In genomic region chr14:77120771-77121743, GRCh38 we compare ENCODE assay signal across 8 cellular contexts. TPM values are rescaled to one million over a fixed set of nuclear protein-coding genes. Genes with fewer than 3 reads are reported as not detected.
DNase-seq lines count a peak whose midpoint lies in the region; ATAC-seq lines count a peak whose summit lies in the region.

No MANE protein-coding gene starts in this region.

- DNase-seq in NCI-H82 (lab: John Stamatoyannopoulos, UW) (peak; percentile 6), NCI-H82 treated with DMSO at 0.1 percent for 48 hours (lab: John Stamatoyannopoulos, UW; ENCODE audit: unreplicated experiment) (no peak), NCI-H2171 treated with DMSO at 0.1 percent for 48 hours (lab: John Stamatoyannopoulos, UW) (peak; percentile 98), amniotic epithelial cell (ENCODE audit: low read depth) (peak; percentile 84), naive B cell (peak; percentile 93), NCI-H2196 treated with DMSO at 0.1 percent for 48 hours (lab: John Stamatoyannopoulos, UW; ENCODE audit: unreplicated experiment) (no peak), HuH-7.5 (ENCODE audit: low spot score) (no peak)

- H3K36me3 Mint-ChIP-seq in naive B cell, result no peaks in the 10 kb centered on the region

- H3K4me1 Mint-ChIP-seq in naive B cell, result peaks cover 57 to 94% (median 62%) of the 10 kb centered on the region in 3 donors

- no peaks in the 10 kb centered on the region for H3K27me3 Mint-ChIP-seq in naive B cell

- ATAC-seq in HG02938 (IDR thresholded peaks at IDR 0.05; ENCODE audit: unreplicated experiment) (peak; percentile 89), naive B cell (ENCODE audit: low read depth in 2 of 2) (peak; percentile 84 to 86)

- H3K27ac Mint-ChIP-seq in naive B cell, result peak overlapping the region; percentile 93 to 99 (median 98)

- no peaks in the 10 kb centered on the region for H3K9me3 Mint-ChIP-seq in naive B cell

- peak overlapping the region; percentile 63 to 93 (median 86) for H3K4me3 Mint-ChIP-seq in naive B cell

RNA-seq across cellular contexts. Expression of gene ZDHHC22, which starts 20.5 kb away (rescaled TPM):
- not detected for polyA plus RNA-seq in naive B cell (ENCODE audit: low read depth in 6 of 6)

RNA-seq across cellular contexts. Expression of gene CIPC, which starts 23.0 kb away (rescaled TPM):
- polyA plus RNA-seq in naive B cell (ENCODE audit: low read depth in 6 of 6), result 10 to 100 TPM in 4 of 6 donors, 1 to 10 TPM in 2; 7.8 to 16.3 (median 12.7) TPM

Comparison
In these comparisons a context has a peak if more than half of its experiments do, and no peak if none do; other contexts are left out.
1. DNase-seq: peak in NCI-H82 (single experiment), NCI-H2171 treated with DMSO at 0.1 percent for 48 hours (single experiment), amniotic epithelial cell (single experiment) and naive B cell (single experiment); none in NCI-H82 treated with DMSO at 0.1 percent for 48 hours (single experiment), NCI-H2196 treated with DMSO at 0.1 percent for 48 hours (single experiment) and HuH-7.5 (single experiment).